In genomic region chr19:4233282-4233853, GRCh38 we compare ENCODE assay signal across 9 cellular contexts. TPM values are rescaled to one million over a fixed set of nuclear protein-coding genes. Genes with fewer than 3 reads are reported as not detected.
DNase-seq lines count a peak whose midpoint lies in the region; ATAC-seq, FAIRE-seq and TF ChIP-seq lines count a peak whose summit lies in the region.
"Had no signal": no experiment of that assay in that cellular context is flagged by ENCODE, and none has a peak within 500 bp of the region (broad histone marks: within the 10 kb centered on the region; RNA-seq: fewer than 3 reads in every experiment).

No MANE protein-coding gene starts in this region.

- peaks cover 49% of the 10 kb centered on the region for H3K36me3 Mint-ChIP-seq in activated B cell treated with CpG ODN at 0.5 μM for 24 hours (ENCODE audit: low read depth)

- no peaks in the 10 kb centered on the region for H3K4me1 ChIP-seq in mesendoderm (ENCODE audit: control insufficient read depth, low read depth, low read length)

- H4K5ac ChIP-seq in mesendoderm (ENCODE audit: low read length), result no peak overlapping the region

- H3K9ac ChIP-seq in mesendoderm (ENCODE audit: low read length), result no peak overlapping the region

- DNase-seq in CD1c-positive myeloid dendritic cell (ENCODE audit: extremely low spot score) (peak; percentile 64), HT1080 (ENCODE audit: low read depth) (peak; percentile 19), activated B cell treated with CpG ODN at 0.5 μM for 24 hours (peak; percentile 71), bronchial epithelial cell (ENCODE audit: low read depth) (peak; percentile 4), mesendoderm (peak; percentile 61)
- DNase-seq in stimulated activated CD8-positive, alpha-beta memory T cell treated with anti-CD3 and anti-CD28 coated beads, Interleukin-7, amount 100 ng/mL, for 1 hour (ENCODE audit: low read depth in 2 of 2), result peak; percentile 25 to 49

- TF ChIP-seq CTCF in activated B cell treated with CpG ODN at 0.5 μM for 24 hours (IDR thresholded peaks at IDR 0.05) (no peak), bronchial epithelial cell (IDR thresholded peaks at IDR 0.05; ENCODE audit: insufficient read depth, low read length, severe bottlenecking) (peak; percentile 71)

- intact Hi-C loops in activated B cell treated with CpG ODN at 0.5 μM for 24 hours (cut with micrococcal nuclease), result loop anchor here (1.0 kb wide), 1 partner anchor 119 kb away; no protein-coding TSS in a partner anchor

- H3K79me1 ChIP-seq in mesendoderm (ENCODE audit: low read length), result no peaks in the 10 kb centered on the region

- no peaks in the 10 kb centered on the region for H3K79me2 ChIP-seq in mesendoderm (ENCODE audit: control insufficient read depth, insufficient read depth, low read length)

- H3K36me3 ChIP-seq in bronchial epithelial cell (ENCODE audit: control insufficient read depth, insufficient read depth, low read length) (no peaks in the 10 kb centered on the region), mesendoderm (ENCODE audit: control insufficient read depth, insufficient read depth, low read length) (no peaks in the 10 kb centered on the region)

- H3K9me3 Mint-ChIP-seq in activated B cell treated with CpG ODN at 0.5 μM for 24 hours, result no peaks in the 10 kb centered on the region

- peaks cover 16% of the 10 kb centered on the region for H3K4me1 Mint-ChIP-seq in activated B cell treated with CpG ODN at 0.5 μM for 24 hours

- H3K23ac ChIP-seq in mesendoderm (ENCODE audit: low read length), result no peak overlapping the region

- H3K27me3 Mint-ChIP-seq in activated B cell treated with CpG ODN at 0.5 μM for 24 hours, result no peaks in the 10 kb centered on the region

- ATAC-seq in activated B cell treated with CpG ODN at 0.5 μM for 24 hours (ENCODE audit: low read depth) (no peak), GM21786 (IDR thresholded peaks at IDR 0.05; ENCODE audit: unreplicated experiment) (no peak), GM18511 (IDR thresholded peaks at IDR 0.05; ENCODE audit: unreplicated experiment) (no peak)

- H3K56ac ChIP-seq in mesendoderm (ENCODE audit: low read length), result no peak overlapping the region

- peak overlapping the region; percentile 62 for H3K27ac Mint-ChIP-seq in activated B cell treated with CpG ODN at 0.5 μM for 24 hours

- H3K27me3 ChIP-seq in bronchial epithelial cell (ENCODE audit: control insufficient read depth, insufficient read depth, low read length) (no peaks in the 10 kb centered on the region), mesendoderm (ENCODE audit: insufficient read depth, low read length, poor library complexity) (no peaks in the 10 kb centered on the region)

- no peak overlapping the region for H2AK5ac ChIP-seq in mesendoderm (ENCODE audit: low read length)

- no peak overlapping the region for H3K18ac ChIP-seq in mesendoderm (ENCODE audit: low read length)

- peak overlapping the region; percentile 60 for H3K4me3 Mint-ChIP-seq in activated B cell treated with CpG ODN at 0.5 μM for 24 hours

- no CpG with 5 or more reads among the region's 11 CpGs for WGBS in mesendoderm (ENCODE audit: extremely low coverage, insufficient coverage, low lambda C conversion rate)

- POLR2A ChIA-PET in activated B cell treated with CpG ODN at 0.5 μM for 24 hours (lab: Charles Lee), result interaction anchor here (4.7 kb wide), 1 partner anchor 14 kb away, joined by 60 read pairs; the partner anchor contains the start of gene YJU2

- CTCF ChIA-PET in activated B cell treated with CpG ODN at 0.5 μM for 24 hours (lab: Charles Lee), result interaction anchor here (1.7 to 2.1 kb wide), 2 partner anchors 11 to 14 kb away, joined by 4 to 8 read pairs; partner anchors contain the start of gene YJU2

- no peak overlapping the region for H2BK120ac ChIP-seq in mesendoderm (ENCODE audit: low read depth, low read length)

- H4K8ac ChIP-seq in mesendoderm (ENCODE audit: low read depth, low read length), result no peak overlapping the region

- H3K4me2 ChIP-seq in mesendoderm (ENCODE audit: low read length), result no peak overlapping the region

- no peak overlapping the region for H3K27ac ChIP-seq in mesendoderm (ENCODE audit: low read depth, low read length)

- H3K4ac ChIP-seq in mesendoderm (ENCODE audit: low read depth, low read length), result no peak overlapping the region

- H2BK15ac ChIP-seq in mesendoderm (replicated peaks; ENCODE audit: low read depth), result no peak overlapping the region

- no peak for FAIRE-seq in bronchial epithelial cell (lab: Jason Lieb, UNC)

- H3K4me3 ChIP-seq in bronchial epithelial cell (ENCODE audit: low read depth, low read length) (no peak overlapping the region), mesendoderm (ENCODE audit: low read length) (no peak overlapping the region)

- no peak overlapping the region for H2BK5ac ChIP-seq in mesendoderm (ENCODE audit: low read length)

RNA-seq across cellular contexts. Expression of gene EBI3, which starts 4.0 kb away (rescaled TPM):
- total RNA-seq in HT1080 (2014; rRNA removed; shearing (Covaris generic)), result 0.63 and 1.3 TPM in 2 replicates
- polyA plus RNA-seq in HT1080 (2015; cell fraction: cytosol; rRNA removed), result 4.5 and 4.8 TPM in 2 replicates
- polyA plus RNA-seq in HT1080 (2015; cell fraction: nucleus; rRNA removed), result 5.4 and 7.6 TPM in 2 replicates
- total RNA-seq in activated B cell treated with CpG ODN at 0.5 μM for 24 hours (177 and 186 TPM in 2 replicates), bronchial epithelial cell (not detected in 2 replicates)
- polyA plus RNA-seq in mesendoderm (2013, experiment 1 of 2), result 0.55 TPM
- 0.67 TPM for polyA plus RNA-seq in mesendoderm (2013, experiment 2 of 2)
- total RNA-seq: skeletal muscle tissue had no signal

RNA-seq across cellular contexts. Expression of gene YJU2, which starts 13.5 kb away (rescaled TPM):
- 23.8 and 28.1 TPM in 2 replicates for total RNA-seq in HT1080 (2014; rRNA removed; shearing (Covaris generic))
- polyA plus RNA-seq in HT1080 (2015; cell fraction: cytosol; rRNA removed), result 27.3 and 33.3 TPM in 2 replicates
- 20.6 and 22.5 TPM in 2 replicates for polyA plus RNA-seq in HT1080 (2015; cell fraction: nucleus; rRNA removed)
- 40.7 and 43.0 TPM in 2 replicates for total RNA-seq in activated B cell treated with CpG ODN at 0.5 μM for 24 hours
- total RNA-seq in bronchial epithelial cell, result 19.0 and 24.3 TPM in 2 replicates
- polyA plus RNA-seq in mesendoderm (2013, experiment 1 of 2), result 39.5 TPM
- 38.6 TPM for polyA plus RNA-seq in mesendoderm (2013, experiment 2 of 2)

RNA-seq across cellular contexts. Expression of gene SHD, which starts 45.7 kb away (rescaled TPM):
- not detected in 2 replicates for total RNA-seq in HT1080 (2014; rRNA removed; shearing (Covaris generic))
- polyA plus RNA-seq in HT1080 (2015; cell fraction: cytosol; rRNA removed), result not detected in 2 replicates
- polyA plus RNA-seq in HT1080 (2015; cell fraction: nucleus; rRNA removed), result not detected in 2 replicates
- total RNA-seq in activated B cell treated with CpG ODN at 0.5 μM for 24 hours (not detected in 2 replicates), bronchial epithelial cell (not detected in 2 replicates)
- polyA plus RNA-seq in mesendoderm (2013, experiment 1 of 2), result 0.42 TPM
- polyA plus RNA-seq in mesendoderm (2013, experiment 2 of 2), result 0.76 TPM

RNA-seq across cellular contexts. Expression of gene ANKRD24, which starts 50.9 kb away (rescaled TPM):
- total RNA-seq in HT1080 (2014; rRNA removed; shearing (Covaris generic)), result 0.20 and 0.42 TPM in 2 replicates
- 0.26 and 0.46 TPM in 2 replicates for polyA plus RNA-seq in HT1080 (2015; cell fraction: cytosol; rRNA removed)
- polyA plus RNA-seq in HT1080 (2015; cell fraction: nucleus; rRNA removed), result 1.6 and 2.4 TPM in 2 replicates
- total RNA-seq in activated B cell treated with CpG ODN at 0.5 μM for 24 hours, result 0.42 and 0.49 TPM in 2 replicates
- total RNA-seq in bronchial epithelial cell, result 0.26 TPM in 2 replicates
- 2.7 TPM for polyA plus RNA-seq in mesendoderm (2013, experiment 1 of 2)
- 2.6 TPM for polyA plus RNA-seq in mesendoderm (2013, experiment 2 of 2)
- total RNA-seq: skeletal muscle tissue had no signal

RNA-seq across cellular contexts. Expression of gene SIRT6, which starts 51.0 kb away (rescaled TPM):
- total RNA-seq in HT1080 (2014; rRNA removed; shearing (Covaris generic)), result 16.4 and 18.5 TPM in 2 replicates
- 23.8 and 31.2 TPM in 2 replicates for polyA plus RNA-seq in HT1080 (2015; cell fraction: cytosol; rRNA removed)
- 49.0 and 63.8 TPM in 2 replicates for polyA plus RNA-seq in HT1080 (2015; cell fraction: nucleus; rRNA removed)
- total RNA-seq in activated B cell treated with CpG ODN at 0.5 μM for 24 hours (34.1 and 36.8 TPM in 2 replicates), bronchial epithelial cell (11.8 and 14.6 TPM in 2 replicates)
- polyA plus RNA-seq in mesendoderm (2013, experiment 1 of 2), result 14.4 TPM
- 13.1 TPM for polyA plus RNA-seq in mesendoderm (2013, experiment 2 of 2)

Comparison
In these comparisons a context has a peak if more than half of its experiments do, and no peak if none do; other contexts are left out.
1. DNase-seq: peak in every context shown above with its lines; median percentile 71 in activated B cell treated with CpG ODN at 0.5 μM for 24 hours; 64 in CD1c-positive myeloid dendritic cell; 61 in mesendoderm; 37 in stimulated activated CD8-positive, alpha-beta memory T cell treated with anti-CD3 and anti-CD28 coated beads, Interleukin-7, amount 100 ng/mL, for 1 hour; 19 in HT1080; 4 in bronchial epithelial cell.
2. RNA of gene EBI3, which starts 4.0 kb away (total RNA-seq): 177 to 186 TPM in activated B cell treated with CpG ODN at 0.5 μM for 24 hours; 0.63 to 1.3 TPM in HT1080 and not detected in bronchial epithelial cell; every median in the first group is over 10 times any median in the second.